In the genomic region with DNA sequence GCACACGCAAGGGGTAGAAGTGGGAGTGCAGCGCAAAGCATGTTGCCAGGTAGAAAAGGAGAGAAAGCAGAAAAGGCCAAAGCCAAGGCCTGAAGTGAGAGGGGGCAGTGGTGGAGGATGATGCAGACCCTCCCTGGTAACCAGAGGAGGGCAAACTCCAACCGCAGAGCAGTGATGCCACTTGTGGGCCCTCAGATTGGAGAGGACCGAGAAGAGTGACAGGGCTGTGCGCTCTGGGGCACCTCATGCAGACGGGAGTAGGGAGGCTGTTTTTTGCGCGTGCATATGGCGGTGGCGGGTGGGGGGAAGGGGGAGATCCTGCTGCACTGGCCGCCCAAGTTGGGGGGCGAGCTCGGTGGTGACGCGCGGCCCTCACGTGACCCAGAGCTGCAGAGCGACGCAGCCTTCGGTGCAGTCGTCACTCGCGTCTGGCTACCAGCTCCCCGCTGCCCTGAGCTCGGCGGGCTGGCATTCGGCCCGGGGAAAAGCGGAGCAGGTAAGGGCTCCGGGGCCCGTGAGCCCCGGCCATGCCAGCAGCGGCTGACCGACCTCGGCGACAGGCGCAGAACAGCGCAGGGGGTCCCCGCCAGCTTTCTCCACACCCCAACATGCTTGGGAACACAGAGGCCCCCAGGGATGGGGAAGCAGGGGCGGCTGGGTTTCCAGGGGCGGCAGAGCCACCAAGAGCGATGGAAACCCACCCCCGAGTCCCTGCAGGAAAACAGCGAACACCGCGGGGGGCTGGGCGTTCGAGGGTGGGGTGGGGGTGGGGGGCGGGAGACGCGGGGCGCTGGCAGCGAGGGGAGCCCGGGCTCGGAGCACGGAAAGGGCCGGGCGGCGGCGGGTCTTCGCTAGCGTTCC, we compare ENCODE assay signal across 1 cellular context.
TF ChIP-seq lines count a peak whose summit lies in the region.

A gene (plus strand): TSS at position 421 of the 861 bp plus-strand sequence. CDS start 984 bp downstream, outside the sequence.

TF ChIP-seq in WTC11, 78 proteins besides CTCF, POLR2A, EP300 and RAD21 (continued from another document and continues in another):
- TF ChIP-seq, protein P1, sequence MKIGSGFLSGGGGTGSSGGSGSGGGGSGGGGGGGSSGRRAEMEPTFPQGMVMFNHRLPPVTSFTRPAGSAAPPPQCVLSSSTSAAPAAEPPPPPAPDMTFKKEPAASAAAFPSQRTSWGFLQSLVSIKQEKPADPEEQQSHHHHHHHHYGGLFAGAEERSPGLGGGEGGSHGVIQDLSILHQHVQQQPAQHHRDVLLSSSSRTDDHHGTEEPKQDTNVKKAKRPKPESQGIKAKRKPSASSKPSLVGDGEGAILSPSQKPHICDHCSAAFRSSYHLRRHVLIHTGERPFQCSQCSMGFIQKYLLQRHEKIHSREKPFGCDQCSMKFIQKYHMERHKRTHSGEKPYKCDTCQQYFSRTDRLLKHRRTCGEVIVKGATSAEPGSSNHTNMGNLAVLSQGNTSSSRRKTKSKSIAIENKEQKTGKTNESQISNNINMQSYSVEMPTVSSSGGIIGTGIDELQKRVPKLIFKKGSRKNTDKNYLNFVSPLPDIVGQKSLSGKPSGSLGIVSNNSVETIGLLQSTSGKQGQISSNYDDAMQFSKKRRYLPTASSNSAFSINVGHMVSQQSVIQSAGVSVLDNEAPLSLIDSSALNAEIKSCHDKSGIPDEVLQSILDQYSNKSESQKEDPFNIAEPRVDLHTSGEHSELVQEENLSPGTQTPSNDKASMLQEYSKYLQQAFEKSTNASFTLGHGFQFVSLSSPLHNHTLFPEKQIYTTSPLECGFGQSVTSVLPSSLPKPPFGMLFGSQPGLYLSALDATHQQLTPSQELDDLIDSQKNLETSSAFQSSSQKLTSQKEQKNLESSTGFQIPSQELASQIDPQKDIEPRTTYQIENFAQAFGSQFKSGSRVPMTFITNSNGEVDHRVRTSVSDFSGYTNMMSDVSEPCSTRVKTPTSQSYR (CRISPR knock-in tag; IDR thresholded peaks at IDR 0.05) = 0 out of 2 replicates have a peak, but pooled peaks have one; percentile 30
- TF ChIP-seq NFYB (CRISPR knock-in tag; conservative IDR thresholded peaks at IDR 0.05; ENCODE audit: low read depth) (no peak), HMGA2 (CRISPR knock-in tag; IDR thresholded peaks at IDR 0.05) (no peak), JUN (CRISPR knock-in tag; IDR thresholded peaks at IDR 0.05) (no peak), NR2C2 (CRISPR knock-in tag; IDR thresholded peaks at IDR 0.05) (no peak), CREB1 (CRISPR knock-in tag; IDR thresholded peaks at IDR 0.05) (no peak), CBFB (CRISPR knock-in tag; IDR thresholded peaks at IDR 0.05; ENCODE audit: low read depth) (no peak), TCF7 (CRISPR knock-in tag; IDR thresholded peaks at IDR 0.05; ENCODE audit: low read depth) (no peak), ZNF263 (CRISPR knock-in tag; IDR thresholded peaks at IDR 0.05; ENCODE audit: low read depth) (no peak), ELF4 (CRISPR knock-in tag; IDR thresholded peaks at IDR 0.05; ENCODE audit: low read depth) (no peak), ESRRA (CRISPR knock-in tag; IDR thresholded peaks at IDR 0.05; ENCODE audit: borderline replicate concordance) (no peak), NR3C1 (CRISPR knock-in tag; conservative IDR thresholded peaks at IDR 0.05; ENCODE audit: low read depth) (no peak), TEAD1 (CRISPR knock-in tag; IDR thresholded peaks at IDR 0.05) (0 out of 2 replicates have a peak, but pooled peaks have one; percentile 23), FOXK1 (CRISPR knock-in tag; IDR thresholded peaks at IDR 0.05) (0 out of 2 replicates have a peak, but pooled peaks have one; percentile 58), ZNF232 (CRISPR knock-in tag; IDR thresholded peaks at IDR 0.05) (no peak), FOXP1 (CRISPR knock-in tag; IDR thresholded peaks at IDR 0.05; ENCODE audit: borderline replicate concordance) (peak; percentile 50; the same call in 1 of the 2 replicates), NFATC4 (CRISPR knock-in tag; IDR thresholded peaks at IDR 0.05) (no peak)
- TF ChIP-seq, protein P2, sequence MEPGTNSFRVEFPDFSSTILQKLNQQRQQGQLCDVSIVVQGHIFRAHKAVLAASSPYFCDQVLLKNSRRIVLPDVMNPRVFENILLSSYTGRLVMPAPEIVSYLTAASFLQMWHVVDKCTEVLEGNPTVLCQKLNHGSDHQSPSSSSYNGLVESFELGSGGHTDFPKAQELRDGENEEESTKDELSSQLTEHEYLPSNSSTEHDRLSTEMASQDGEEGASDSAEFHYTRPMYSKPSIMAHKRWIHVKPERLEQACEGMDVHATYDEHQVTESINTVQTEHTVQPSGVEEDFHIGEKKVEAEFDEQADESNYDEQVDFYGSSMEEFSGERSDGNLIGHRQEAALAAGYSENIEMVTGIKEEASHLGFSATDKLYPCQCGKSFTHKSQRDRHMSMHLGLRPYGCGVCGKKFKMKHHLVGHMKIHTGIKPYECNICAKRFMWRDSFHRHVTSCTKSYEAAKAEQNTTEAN (CRISPR knock-in tag; IDR thresholded peaks at IDR 0.05) = no peak
- TF ChIP-seq, protein P3, sequence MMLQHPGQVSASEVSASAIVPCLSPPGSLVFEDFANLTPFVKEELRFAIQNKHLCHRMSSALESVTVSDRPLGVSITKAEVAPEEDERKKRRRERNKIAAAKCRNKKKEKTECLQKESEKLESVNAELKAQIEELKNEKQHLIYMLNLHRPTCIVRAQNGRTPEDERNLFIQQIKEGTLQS (CRISPR knock-in tag; conservative IDR thresholded peaks at IDR 0.05) = no peak
- TF ChIP-seq, protein P4, sequence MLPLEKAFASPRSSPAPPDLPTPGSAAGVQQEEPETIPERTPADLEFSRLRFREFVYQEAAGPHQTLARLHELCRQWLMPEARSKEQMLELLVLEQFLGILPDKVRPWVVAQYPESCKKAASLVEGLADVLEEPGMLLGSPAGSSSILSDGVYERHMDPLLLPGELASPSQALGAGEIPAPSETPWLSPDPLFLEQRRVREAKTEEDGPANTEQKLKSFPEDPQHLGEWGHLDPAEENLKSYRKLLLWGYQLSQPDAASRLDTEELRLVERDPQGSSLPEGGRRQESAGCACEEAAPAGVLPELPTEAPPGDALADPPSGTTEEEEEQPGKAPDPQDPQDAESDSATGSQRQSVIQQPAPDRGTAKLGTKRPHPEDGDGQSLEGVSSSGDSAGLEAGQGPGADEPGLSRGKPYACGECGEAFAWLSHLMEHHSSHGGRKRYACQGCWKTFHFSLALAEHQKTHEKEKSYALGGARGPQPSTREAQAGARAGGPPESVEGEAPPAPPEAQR (CRISPR knock-in tag; IDR thresholded peaks at IDR 0.05) = no peak
- TF ChIP-seq, protein P5, sequence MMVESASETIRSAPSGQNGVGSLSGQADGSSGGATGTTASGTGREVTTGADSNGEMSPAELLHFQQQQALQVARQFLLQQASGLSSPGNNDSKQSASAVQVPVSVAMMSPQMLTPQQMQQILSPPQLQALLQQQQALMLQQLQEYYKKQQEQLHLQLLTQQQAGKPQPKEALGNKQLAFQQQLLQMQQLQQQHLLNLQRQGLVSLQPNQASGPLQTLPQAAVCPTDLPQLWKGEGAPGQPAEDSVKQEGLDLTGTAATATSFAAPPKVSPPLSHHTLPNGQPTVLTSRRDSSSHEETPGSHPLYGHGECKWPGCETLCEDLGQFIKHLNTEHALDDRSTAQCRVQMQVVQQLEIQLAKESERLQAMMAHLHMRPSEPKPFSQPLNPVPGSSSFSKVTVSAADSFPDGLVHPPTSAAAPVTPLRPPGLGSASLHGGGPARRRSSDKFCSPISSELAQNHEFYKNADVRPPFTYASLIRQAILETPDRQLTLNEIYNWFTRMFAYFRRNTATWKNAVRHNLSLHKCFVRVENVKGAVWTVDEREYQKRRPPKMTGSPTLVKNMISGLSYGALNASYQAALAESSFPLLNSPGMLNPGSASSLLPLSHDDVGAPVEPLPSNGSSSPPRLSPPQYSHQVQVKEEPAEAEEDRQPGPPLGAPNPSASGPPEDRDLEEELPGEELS (CRISPR knock-in tag; IDR thresholded peaks at IDR 0.05) = no peak; the same call in 1 of the 2 replicates
- TF ChIP-seq, protein P6, sequence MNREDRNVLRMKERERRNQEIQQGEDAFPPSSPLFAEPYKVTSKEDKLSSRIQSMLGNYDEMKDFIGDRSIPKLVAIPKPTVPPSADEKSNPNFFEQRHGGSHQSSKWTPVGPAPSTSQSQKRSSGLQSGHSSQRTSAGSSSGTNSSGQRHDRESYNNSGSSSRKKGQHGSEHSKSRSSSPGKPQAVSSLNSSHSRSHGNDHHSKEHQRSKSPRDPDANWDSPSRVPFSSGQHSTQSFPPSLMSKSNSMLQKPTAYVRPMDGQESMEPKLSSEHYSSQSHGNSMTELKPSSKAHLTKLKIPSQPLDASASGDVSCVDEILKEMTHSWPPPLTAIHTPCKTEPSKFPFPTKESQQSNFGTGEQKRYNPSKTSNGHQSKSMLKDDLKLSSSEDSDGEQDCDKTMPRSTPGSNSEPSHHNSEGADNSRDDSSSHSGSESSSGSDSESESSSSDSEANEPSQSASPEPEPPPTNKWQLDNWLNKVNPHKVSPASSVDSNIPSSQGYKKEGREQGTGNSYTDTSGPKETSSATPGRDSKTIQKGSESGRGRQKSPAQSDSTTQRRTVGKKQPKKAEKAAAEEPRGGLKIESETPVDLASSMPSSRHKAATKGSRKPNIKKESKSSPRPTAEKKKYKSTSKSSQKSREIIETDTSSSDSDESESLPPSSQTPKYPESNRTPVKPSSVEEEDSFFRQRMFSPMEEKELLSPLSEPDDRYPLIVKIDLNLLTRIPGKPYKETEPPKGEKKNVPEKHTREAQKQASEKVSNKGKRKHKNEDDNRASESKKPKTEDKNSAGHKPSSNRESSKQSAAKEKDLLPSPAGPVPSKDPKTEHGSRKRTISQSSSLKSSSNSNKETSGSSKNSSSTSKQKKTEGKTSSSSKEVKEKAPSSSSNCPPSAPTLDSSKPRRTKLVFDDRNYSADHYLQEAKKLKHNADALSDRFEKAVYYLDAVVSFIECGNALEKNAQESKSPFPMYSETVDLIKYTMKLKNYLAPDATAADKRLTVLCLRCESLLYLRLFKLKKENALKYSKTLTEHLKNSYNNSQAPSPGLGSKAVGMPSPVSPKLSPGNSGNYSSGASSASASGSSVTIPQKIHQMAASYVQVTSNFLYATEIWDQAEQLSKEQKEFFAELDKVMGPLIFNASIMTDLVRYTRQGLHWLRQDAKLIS (CRISPR knock-in tag; IDR thresholded peaks at IDR 0.05; ENCODE audit: borderline replicate concordance) = no peak
- TF ChIP-seq, protein P7, sequence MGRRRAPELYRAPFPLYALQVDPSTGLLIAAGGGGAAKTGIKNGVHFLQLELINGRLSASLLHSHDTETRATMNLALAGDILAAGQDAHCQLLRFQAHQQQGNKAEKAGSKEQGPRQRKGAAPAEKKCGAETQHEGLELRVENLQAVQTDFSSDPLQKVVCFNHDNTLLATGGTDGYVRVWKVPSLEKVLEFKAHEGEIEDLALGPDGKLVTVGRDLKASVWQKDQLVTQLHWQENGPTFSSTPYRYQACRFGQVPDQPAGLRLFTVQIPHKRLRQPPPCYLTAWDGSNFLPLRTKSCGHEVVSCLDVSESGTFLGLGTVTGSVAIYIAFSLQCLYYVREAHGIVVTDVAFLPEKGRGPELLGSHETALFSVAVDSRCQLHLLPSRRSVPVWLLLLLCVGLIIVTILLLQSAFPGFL (CRISPR knock-in tag; IDR thresholded peaks at IDR 0.05; ENCODE audit: borderline replicate concordance) = no peak
- TF ChIP-seq, protein P8, sequence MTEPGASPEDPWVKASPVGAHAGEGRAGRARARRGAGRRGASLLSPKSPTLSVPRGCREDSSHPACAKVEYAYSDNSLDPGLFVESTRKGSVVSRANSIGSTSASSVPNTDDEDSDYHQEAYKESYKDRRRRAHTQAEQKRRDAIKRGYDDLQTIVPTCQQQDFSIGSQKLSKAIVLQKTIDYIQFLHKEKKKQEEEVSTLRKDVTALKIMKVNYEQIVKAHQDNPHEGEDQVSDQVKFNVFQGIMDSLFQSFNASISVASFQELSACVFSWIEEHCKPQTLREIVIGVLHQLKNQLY (CRISPR knock-in tag; IDR thresholded peaks at IDR 0.05) = no peak
- TF ChIP-seq, protein P9, sequence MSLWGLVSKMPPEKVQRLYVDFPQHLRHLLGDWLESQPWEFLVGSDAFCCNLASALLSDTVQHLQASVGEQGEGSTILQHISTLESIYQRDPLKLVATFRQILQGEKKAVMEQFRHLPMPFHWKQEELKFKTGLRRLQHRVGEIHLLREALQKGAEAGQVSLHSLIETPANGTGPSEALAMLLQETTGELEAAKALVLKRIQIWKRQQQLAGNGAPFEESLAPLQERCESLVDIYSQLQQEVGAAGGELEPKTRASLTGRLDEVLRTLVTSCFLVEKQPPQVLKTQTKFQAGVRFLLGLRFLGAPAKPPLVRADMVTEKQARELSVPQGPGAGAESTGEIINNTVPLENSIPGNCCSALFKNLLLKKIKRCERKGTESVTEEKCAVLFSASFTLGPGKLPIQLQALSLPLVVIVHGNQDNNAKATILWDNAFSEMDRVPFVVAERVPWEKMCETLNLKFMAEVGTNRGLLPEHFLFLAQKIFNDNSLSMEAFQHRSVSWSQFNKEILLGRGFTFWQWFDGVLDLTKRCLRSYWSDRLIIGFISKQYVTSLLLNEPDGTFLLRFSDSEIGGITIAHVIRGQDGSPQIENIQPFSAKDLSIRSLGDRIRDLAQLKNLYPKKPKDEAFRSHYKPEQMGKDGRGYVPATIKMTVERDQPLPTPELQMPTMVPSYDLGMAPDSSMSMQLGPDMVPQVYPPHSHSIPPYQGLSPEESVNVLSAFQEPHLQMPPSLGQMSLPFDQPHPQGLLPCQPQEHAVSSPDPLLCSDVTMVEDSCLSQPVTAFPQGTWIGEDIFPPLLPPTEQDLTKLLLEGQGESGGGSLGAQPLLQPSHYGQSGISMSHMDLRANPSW (CRISPR knock-in tag; conservative IDR thresholded peaks at IDR 0.05; ENCODE audit: low read depth) = no peak
- TF ChIP-seq, protein P10, sequence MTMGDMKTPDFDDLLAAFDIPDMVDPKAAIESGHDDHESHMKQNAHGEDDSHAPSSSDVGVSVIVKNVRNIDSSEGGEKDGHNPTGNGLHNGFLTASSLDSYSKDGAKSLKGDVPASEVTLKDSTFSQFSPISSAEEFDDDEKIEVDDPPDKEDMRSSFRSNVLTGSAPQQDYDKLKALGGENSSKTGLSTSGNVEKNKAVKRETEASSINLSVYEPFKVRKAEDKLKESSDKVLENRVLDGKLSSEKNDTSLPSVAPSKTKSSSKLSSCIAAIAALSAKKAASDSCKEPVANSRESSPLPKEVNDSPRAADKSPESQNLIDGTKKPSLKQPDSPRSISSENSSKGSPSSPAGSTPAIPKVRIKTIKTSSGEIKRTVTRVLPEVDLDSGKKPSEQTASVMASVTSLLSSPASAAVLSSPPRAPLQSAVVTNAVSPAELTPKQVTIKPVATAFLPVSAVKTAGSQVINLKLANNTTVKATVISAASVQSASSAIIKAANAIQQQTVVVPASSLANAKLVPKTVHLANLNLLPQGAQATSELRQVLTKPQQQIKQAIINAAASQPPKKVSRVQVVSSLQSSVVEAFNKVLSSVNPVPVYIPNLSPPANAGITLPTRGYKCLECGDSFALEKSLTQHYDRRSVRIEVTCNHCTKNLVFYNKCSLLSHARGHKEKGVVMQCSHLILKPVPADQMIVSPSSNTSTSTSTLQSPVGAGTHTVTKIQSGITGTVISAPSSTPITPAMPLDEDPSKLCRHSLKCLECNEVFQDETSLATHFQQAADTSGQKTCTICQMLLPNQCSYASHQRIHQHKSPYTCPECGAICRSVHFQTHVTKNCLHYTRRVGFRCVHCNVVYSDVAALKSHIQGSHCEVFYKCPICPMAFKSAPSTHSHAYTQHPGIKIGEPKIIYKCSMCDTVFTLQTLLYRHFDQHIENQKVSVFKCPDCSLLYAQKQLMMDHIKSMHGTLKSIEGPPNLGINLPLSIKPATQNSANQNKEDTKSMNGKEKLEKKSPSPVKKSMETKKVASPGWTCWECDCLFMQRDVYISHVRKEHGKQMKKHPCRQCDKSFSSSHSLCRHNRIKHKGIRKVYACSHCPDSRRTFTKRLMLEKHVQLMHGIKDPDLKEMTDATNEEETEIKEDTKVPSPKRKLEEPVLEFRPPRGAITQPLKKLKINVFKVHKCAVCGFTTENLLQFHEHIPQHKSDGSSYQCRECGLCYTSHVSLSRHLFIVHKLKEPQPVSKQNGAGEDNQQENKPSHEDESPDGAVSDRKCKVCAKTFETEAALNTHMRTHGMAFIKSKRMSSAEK (CRISPR knock-in tag; IDR thresholded peaks at IDR 0.05; ENCODE audit: borderline replicate concordance) = no peak
